ENCODE assay signal across 8 cellular contexts in genomic region chr7:134645935-134646334, GRCh38. TPM values are rescaled to one million over a fixed set of nuclear protein-coding genes. Genes with fewer than 3 reads are reported as not detected.
A peak's percentile ranks its signal among the peaks of the same experiment; 100 is the strongest.
DNase-seq lines count a peak whose midpoint lies in the region; ATAC-seq, FAIRE-seq and TF ChIP-seq lines count a peak whose summit lies in the region.

No MANE protein-coding gene starts in this region.

- peaks cover 32% of the 10 kb centered on the region for H3K4me1 ChIP-seq in left ventricle myocardium inferior
- peaks cover 26% of the 10 kb centered on the region for H3K4me1 ChIP-seq in vagina

- no peak for DNase-seq in left ventricle myocardium inferior
- no peak for DNase-seq in left cardiac atrium
- peak; percentile 74 for DNase-seq in amniotic epithelial cell (ENCODE audit: low read depth)
- DNase-seq in vagina (ENCODE audit: extremely low spot score in 2 of 2), result no peak
- DNase-seq in H54 (ENCODE audit: insufficient read length, low spot score), result no peak
- no peak for DNase-seq in NK-92 treated with Interleukin-12 subunit alpha and Interleukin-12 subunit beta, amount 100 ng/mL, for 24 hours (lab: John Stamatoyannopoulos, UW)
- DNase-seq in mucosa of gallbladder (ENCODE audit: low spot score), result no peak

- intact Hi-C loops in left ventricle myocardium inferior (cut with micrococcal nuclease) (no loop called here), left cardiac atrium (cut with DNase I) (no loop called here), vagina (cut with DNase I) (no loop called here)

- FAIRE-seq in H54 (lab: Jason Lieb, UNC), result no peak

- H3K4me3 ChIP-seq in left ventricle myocardium inferior (peak overlapping the region; percentile 69), vagina (peak overlapping the region; percentile 54 to 63)

- TF ChIP-seq CTCF in left ventricle myocardium inferior (IDR thresholded peaks at IDR 0.05; ENCODE audit: borderline replicate concordance) (no peak), vagina (IDR thresholded peaks at IDR 0.05) (no peak)

- H3K27ac ChIP-seq in left ventricle myocardium inferior (replicated peaks), result peak overlapping the region; percentile 77
- peak overlapping the region; percentile 53 for H3K27ac ChIP-seq in layer of hippocampus (ENCODE audit: low read depth, low read length)
- H3K27ac ChIP-seq in vagina, result peak overlapping the region; percentile 69

- no peak for ATAC-seq in left cardiac atrium

- H3K27me3 ChIP-seq in left ventricle myocardium inferior (ENCODE audit: low read depth) (no peaks in the 10 kb centered on the region), layer of hippocampus (ENCODE audit: control insufficient read depth, insufficient read depth, low read length) (no peaks in the 10 kb centered on the region), vagina (no peaks in the 10 kb centered on the region)

- TF ChIP-seq POLR2A in vagina (IDR thresholded peaks at IDR 0.05) (no peak), H54 (IDR thresholded peaks at IDR 0.05; ENCODE audit: low read depth, low read length) (no peak)

- no peaks in the 10 kb centered on the region for H3K36me3 ChIP-seq in left ventricle myocardium inferior
- no peaks in the 10 kb centered on the region for H3K36me3 ChIP-seq in vagina

- H3K9me3 ChIP-seq in left ventricle myocardium inferior (replicated peaks) (no peaks in the 10 kb centered on the region), vagina (no peaks in the 10 kb centered on the region)

RNA-seq across cellular contexts. Expression of gene BPGM, which starts 0.7 kb away (rescaled TPM):
- total RNA-seq in left ventricle myocardium inferior (13.9 TPM), left cardiac atrium (10 to 100 TPM; 12.1 to 15.8 TPM), vagina (9.1 TPM), mucosa of gallbladder (12.7 TPM)
